Comparison of ENCODE assay signal across 20 cellular contexts in the genomic region with DNA sequence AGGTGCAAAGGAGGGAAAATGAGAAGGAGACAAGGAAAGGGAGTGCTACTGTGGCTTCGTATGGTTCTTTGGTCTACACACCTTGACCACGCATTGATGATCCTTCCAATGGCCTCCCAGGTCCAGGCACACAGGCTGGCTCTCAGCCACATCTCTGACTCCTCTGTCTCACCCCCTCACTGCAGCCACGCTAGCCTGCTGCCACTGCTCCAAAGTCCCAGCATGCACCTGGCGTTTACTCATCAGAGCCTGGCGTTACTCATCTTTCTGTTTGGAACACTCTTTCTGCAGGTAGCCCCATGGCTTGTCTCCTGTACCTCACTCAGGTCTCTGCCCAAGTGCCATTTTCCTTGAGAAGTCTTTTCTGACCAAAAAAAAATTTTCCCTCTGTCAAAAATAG.
DNase-seq lines count a peak whose midpoint lies in the region; ATAC-seq, FAIRE-seq and TF ChIP-seq lines count a peak whose summit lies in the region.
"Had no signal": no experiment of that assay in that cellular context is flagged by ENCODE, and none has a peak within 500 bp of the region (broad histone marks: within the 10 kb centered on the region; RNA-seq: fewer than 3 reads in every experiment).

No MANE protein-coding gene starts in this region.

- H3K36me3 ChIP-seq in PC-3 (ENCODE audit: low read depth, low read length): no peaks in the 10 kb centered on the region

- H3K27me3 ChIP-seq in PC-3 (ENCODE audit: low read length): no peaks in the 10 kb centered on the region

- no peaks in the 10 kb centered on the region for H3K9me3 ChIP-seq in PC-3 (ENCODE audit: low read length)

- H3K27ac ChIP-seq in PC-3 (ENCODE audit: low read length): no peak overlapping the region
- H3K27ac ChIP-seq: HL-60 had no signal

- no peaks in the 10 kb centered on the region for H3K9me2 ChIP-seq in PC-3 (replicated peaks; ENCODE audit: low read length)

- H3K4me3 ChIP-seq in PC-3 (ENCODE audit: low read length) (no peak overlapping the region), epithelial cell of esophagus (ENCODE audit: low read length) (no peak overlapping the region)
- H3K4me3 ChIP-seq: GM12878, GM23338, K562 had no signal

- peak; percentile 53 for FAIRE-seq in H54 (lab: Jason Lieb, UNC)
- FAIRE-seq in urothelium cell line (lab: Jason Lieb, UNC): no peak
- FAIRE-seq: GM12878, K562 had no signal

- no peaks in the 10 kb centered on the region for H4K20me1 ChIP-seq in PC-3 (ENCODE audit: low read length)

- no peak overlapping the region for H2AFZ ChIP-seq in PC-3 (ENCODE audit: low read length)
- H2AFZ ChIP-seq: GM23338 had no signal

- intact Hi-C loops in PC-3 (cut with micrococcal nuclease): no loop called here

- no TSS peak for BruUV-seq in PC-3 (replicated peaks; lab: Mats Ljungman, UMichigan)

- no peaks in the 10 kb centered on the region for H3K4me1 ChIP-seq in PC-3 (ENCODE audit: insufficient read depth, low read length)

- POLR2A ChIA-PET in PC-3 (lab: Charles Lee; ENCODE audit: unreplicated experiment): no interaction called here

- TF ChIP-seq CTCF in PC-3 (conservative IDR thresholded peaks at IDR 0.05; ENCODE audit: low read depth, low read length): no peak
- TF ChIP-seq CTCF in epithelial cell of esophagus (IDR thresholded peaks at IDR 0.05; ENCODE audit: insufficient read depth, low read depth, low read length, missing control alignments): no peak

- H3K9ac ChIP-seq in PC-3 (ENCODE audit: low read length): no peak overlapping the region

- TF ChIP-seq POLR2A in H54 (IDR thresholded peaks at IDR 0.05; ENCODE audit: low read depth, low read length): no peak

- no peak for DNase-seq in H54 (ENCODE audit: insufficient read length, low spot score)
- peak; percentile 12 for DNase-seq in PC-3
- peak; percentile 61 for DNase-seq in epithelial cell of esophagus (ENCODE audit: low read depth)
- DNase-seq in urothelium cell line (ENCODE audit: low spot score): peak; percentile 12
- no peak for DNase-seq in NCI-H82 (lab: John Stamatoyannopoulos, UW)
- DNase-seq in NCI-H526 (lab: John Stamatoyannopoulos, UW): no peak
- DNase-seq in mesenteric fat pad (ENCODE audit: low spot score): no peak
- DNase-seq: Calu3; CD4-positive, alpha-beta memory T cell; DMS79; GDM1; NCI-H1417 treated with DMSO at 0.1 percent for 48 hours; NCI-H1930; NCI-H2171; NCI-H446 had no signal

- CTCF ChIA-PET in PC-3 (lab: Charles Lee): no interaction called here

- no peak for ATAC-seq in PC-3
- ATAC-seq: GM12878, GM23338, K562, Right ventricle myocardium inferior had no signal

- no peak overlapping the region for H3K4me2 ChIP-seq in PC-3 (ENCODE audit: low read length)
- H3K4me2 ChIP-seq: GM23338 had no signal

- H3K79me2 ChIP-seq in PC-3 (ENCODE audit: low read length): no peaks in the 10 kb centered on the region

- H3F3A ChIP-seq in PC-3 (ENCODE audit: low read length, unreplicated experiment): no peaks in the 10 kb centered on the region

Comparison
In these comparisons a context has a peak if more than half of its experiments do, and no peak if none do; other contexts are left out.
1. DNase-seq: peak in PC-3 (single experiment), epithelial cell of esophagus (single experiment) and urothelium cell line (single experiment); none in H54 (single experiment), NCI-H82 (single experiment), NCI-H526 (0 of 2) and mesenteric fat pad (single experiment).